18 cellular contexts compared by ENCODE assay signal in the genomic region with DNA sequence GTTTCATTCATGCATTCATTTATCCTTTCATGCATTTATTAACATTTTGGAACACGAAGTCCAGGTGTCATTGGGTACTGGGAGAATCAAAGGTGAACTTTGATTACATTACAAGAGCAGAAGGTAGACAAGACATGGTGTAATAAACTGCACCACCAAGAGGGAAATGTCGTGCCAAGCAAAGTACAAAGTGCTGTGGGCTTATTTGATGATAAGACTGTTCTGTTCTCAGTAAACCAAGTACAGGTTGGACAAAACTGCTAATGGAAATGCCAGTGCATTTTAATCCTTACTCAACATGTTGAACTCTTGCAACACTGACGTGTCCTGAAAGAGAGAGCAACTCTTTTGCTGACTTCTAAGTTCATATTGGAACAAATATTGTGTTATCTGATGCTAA.
"Had no signal": no experiment of that assay in that cellular context is flagged by ENCODE, and none has a peak within 500 bp of the region (broad histone marks: within the 10 kb centered on the region; RNA-seq: fewer than 3 reads in every experiment).

No MANE protein-coding gene starts in this region.

- H3K4me3 ChIP-seq: left ventricle myocardium inferior, ovary, right atrium auricular region, smooth muscle cell, tibial artery, upper lobe of right lung, vagina had no signal

- ATAC-seq: esophagus mucosa; naive thymus-derived CD4-positive, alpha-beta T cell; stimulated activated effector memory CD8-positive, alpha-beta T cell treated with anti-CD3 and anti-CD28 coated beads, Interleukin-12 subunit alpha, Interleukin-12 subunit beta, amount 100 ng/mL, for 72 hours; upper lobe of right lung had no signal

- H3K4me1 ChIP-seq: left ventricle myocardium inferior, right atrium auricular region, tibial artery, upper lobe of right lung, vagina had no signal

- H3K9me3 ChIP-seq: left ventricle myocardium inferior, ovary, right atrium auricular region, tibial artery, upper lobe of right lung, vagina had no signal

- DNase-seq: central memory CD4-positive, alpha-beta T cell; effector memory CD4-positive, alpha-beta T cell; kidney glomerular epithelial cell; left ventricle myocardium inferior; mesendoderm; naive thymus-derived CD4-positive, alpha-beta T cell; nephron progenitor cell; ovary; stimulated activated CD4-positive, alpha-beta T cell treated with anti-CD3 and anti-CD28 coated beads, Interleukin-2, amount 100 ng/mL, for 48 hours; stimulated activated CD8-positive, alpha-beta memory T cell treated with anti-CD3 and anti-CD28 coated beads, Interleukin-4, amount 100 ng/mL, for 48 hours; tibial artery; upper lobe of right lung had no signal

- H3K36me3 ChIP-seq: left ventricle myocardium inferior, ovary, right atrium auricular region, tibial artery, upper lobe of right lung, vagina had no signal

- FAIRE-seq: endometrium had no signal
